In the genomic region with DNA sequence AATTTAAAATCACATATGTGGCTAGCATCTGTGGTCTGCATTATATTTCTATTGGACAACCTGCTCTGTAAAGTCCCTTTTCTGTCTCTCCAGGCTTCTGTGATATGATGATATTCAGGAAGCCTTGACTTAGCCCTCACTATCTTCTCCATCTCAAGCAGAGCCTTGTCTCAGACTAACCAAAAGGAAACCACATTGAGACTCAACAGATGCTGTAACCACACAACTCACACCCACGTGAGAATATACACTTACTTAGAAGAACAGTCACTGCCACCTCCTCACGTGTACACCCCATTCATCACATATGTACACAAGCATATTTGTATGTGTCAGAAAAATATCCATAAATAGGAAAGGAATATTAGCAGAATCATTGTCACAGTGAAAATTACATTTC, we compare ENCODE assay signal across 13 cellular contexts. TPM values are rescaled to one million over a fixed set of nuclear protein-coding genes. Genes with fewer than 3 reads are reported as not detected.
DNase-seq lines count a peak whose midpoint lies in the region; ATAC-seq and TF ChIP-seq lines count a peak whose summit lies in the region.
"Had no signal": no experiment of that assay in that cellular context is flagged by ENCODE, and none has a peak within 500 bp of the region (broad histone marks: within the 10 kb centered on the region; RNA-seq: fewer than 3 reads in every experiment).

No MANE protein-coding gene starts in this region.

- CTCF ChIA-PET in activated CD8-positive, alpha-beta T cell treated with anti-CD3 and anti-CD28 coated beads for 36 hours (lab: Charles Lee): no interaction called here

- POLR2A ChIA-PET in activated CD8-positive, alpha-beta T cell treated with anti-CD3 and anti-CD28 coated beads for 36 hours (lab: Charles Lee): no interaction called here

- ATAC-seq in GM18861 (IDR thresholded peaks at IDR 0.05; ENCODE audit: unreplicated experiment) (peak; percentile 56), HG03159 (IDR thresholded peaks at IDR 0.05; ENCODE audit: unreplicated experiment) (peak; percentile 68)
- peak; percentile 92 for ATAC-seq in activated CD8-positive, alpha-beta T cell treated with anti-CD3 and anti-CD28 coated beads for 36 hours

- no peak overlapping the region for H3K4me3 Mint-ChIP-seq in activated CD8-positive, alpha-beta T cell treated with anti-CD3 and anti-CD28 coated beads for 36 hours
- H3K4me3 Mint-ChIP-seq: T-helper 1 cell treated with Interleukin-12 subunit alpha and Interleukin-12 subunit beta and Interleukin-4 antibody, amounts not matched to agents 30 μg/mL and 1 μg/mL, for 36 hours had no signal

- no peak overlapping the region for H3K4me3 ChIP-seq in right atrium auricular region

- H3K9me3 Mint-ChIP-seq in activated CD8-positive, alpha-beta T cell treated with anti-CD3 and anti-CD28 coated beads for 36 hours: no peaks in the 10 kb centered on the region
- H3K9me3 Mint-ChIP-seq: CD8-positive, alpha-beta memory T cell; T-helper 1 cell treated with Interleukin-12 subunit alpha and Interleukin-12 subunit beta and Interleukin-4 antibody, amounts not matched to agents 30 μg/mL and 1 μg/mL, for 36 hours had no signal

- no peak for TF ChIP-seq CTCF in activated CD8-positive, alpha-beta T cell treated with anti-CD3 and anti-CD28 coated beads for 36 hours (IDR thresholded peaks at IDR 0.05)
- TF ChIP-seq CTCF in right atrium auricular region (IDR thresholded peaks at IDR 0.05): no peak

- H3K4me1 Mint-ChIP-seq in activated CD8-positive, alpha-beta T cell treated with anti-CD3 and anti-CD28 coated beads for 36 hours (ENCODE audit: low read depth): peaks cover 19% of the 10 kb centered on the region

- H3K27me3 Mint-ChIP-seq in activated CD8-positive, alpha-beta T cell treated with anti-CD3 and anti-CD28 coated beads for 36 hours: peaks cover 12% of the 10 kb centered on the region

- no peaks in the 10 kb centered on the region for H3K9me3 ChIP-seq in right atrium auricular region

- no peaks in the 10 kb centered on the region for H3K36me3 Mint-ChIP-seq in activated CD8-positive, alpha-beta T cell treated with anti-CD3 and anti-CD28 coated beads for 36 hours (ENCODE audit: low read depth)
- H3K36me3 Mint-ChIP-seq: CD8-positive, alpha-beta memory T cell had no signal

- DNase-seq in CMK (ENCODE audit: low read depth) (peak; percentile 39), kidney glomerular epithelial cell (lab: John Stamatoyannopoulos, UW) (no peak), right atrium auricular region (ENCODE audit: low spot score) (no peak), NCI-H226 (no peak), OCI-M2 (lab: John Stamatoyannopoulos, UW; ENCODE audit: unreplicated experiment) (no peak)
- peak; percentile 54 for DNase-seq in activated CD8-positive, alpha-beta T cell treated with anti-CD3 and anti-CD28 coated beads for 36 hours
- DNase-seq: hippocampal formation, midbrain had no signal

- intact Hi-C loops in activated CD8-positive, alpha-beta T cell treated with anti-CD3 and anti-CD28 coated beads for 36 hours (cut with micrococcal nuclease): loop anchor here (5.0 kb wide), 1 partner anchor 87 kb away; no protein-coding TSS in a partner anchor

- H3K36me3 ChIP-seq in right atrium auricular region: no peaks in the 10 kb centered on the region

- H3K27ac Mint-ChIP-seq in activated CD8-positive, alpha-beta T cell treated with anti-CD3 and anti-CD28 coated beads for 36 hours: no peak overlapping the region
- H3K27ac Mint-ChIP-seq: activated naive CD8-positive, alpha-beta T cell; T-helper 1 cell treated with Interleukin-12 subunit alpha and Interleukin-12 subunit beta and Interleukin-4 antibody, amounts not matched to agents 30 μg/mL and 1 μg/mL, for 36 hours had no signal

- no peak overlapping the region for H3K27ac ChIP-seq in right atrium auricular region

- H3K4me1 ChIP-seq in right atrium auricular region: no peaks in the 10 kb centered on the region

- no peaks in the 10 kb centered on the region for H3K27me3 ChIP-seq in right atrium auricular region

RNA-seq across cellular contexts. Expression of a gene that starts 33.6 kb away (rescaled TPM):
- total RNA-seq in activated CD8-positive, alpha-beta T cell treated with anti-CD3 and anti-CD28 coated beads for 36 hours: not detected
- 1 to 10 TPM; 4.3 to 7.9 TPM for total RNA-seq in right atrium auricular region
- total RNA-seq: CD8-positive, alpha-beta memory T cell had no signal

Comparison
In these comparisons a context has a peak if more than half of its experiments do, and no peak if none do; other contexts are left out.
1. DNase-seq: peak in CMK (single experiment) and activated CD8-positive, alpha-beta T cell treated with anti-CD3 and anti-CD28 coated beads for 36 hours (single experiment); none in kidney glomerular epithelial cell (single experiment), right atrium auricular region (single experiment), NCI-H226 (single experiment) and OCI-M2 (single experiment).
2. RNA of a gene that starts 33.6 kb away (total RNA-seq): 4.3 to 7.9 TPM in right atrium auricular region; not detected in activated CD8-positive, alpha-beta T cell treated with anti-CD3 and anti-CD28 coated beads for 36 hours; every median in the first group is over 4 times any median in the second.
3. Peak in every context shown above with its lines, with median percentiles within 50 percentile points of each other: ATAC-seq.